Comparison of ENCODE assay signal across 19 cellular contexts in the genomic region with DNA sequence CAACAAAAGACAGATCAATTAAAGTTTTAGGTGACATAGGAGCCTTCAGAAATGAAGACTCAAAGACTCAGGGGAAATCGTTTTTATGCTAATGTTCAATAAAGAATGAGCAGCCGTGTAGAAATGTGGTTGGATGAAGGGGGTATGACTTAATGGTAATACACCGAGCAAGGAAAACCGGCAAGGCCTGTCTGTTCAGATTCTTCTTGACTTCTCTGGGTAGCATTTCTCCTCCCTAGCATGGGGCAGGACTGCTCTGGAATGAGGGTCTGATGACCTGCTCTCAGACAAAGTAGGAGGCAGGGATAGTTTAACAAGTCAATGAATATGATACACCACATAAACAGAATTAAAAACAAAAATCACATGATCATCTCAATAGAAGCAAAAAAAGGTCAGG.
A peak's percentile ranks its signal among the peaks of the same experiment; 100 is the strongest.
DNase-seq lines count a peak whose midpoint lies in the region; ATAC-seq, FAIRE-seq and TF ChIP-seq lines count a peak whose summit lies in the region.
"Had no signal": no experiment of that assay in that cellular context is flagged by ENCODE, and none has a peak within 500 bp of the region (broad histone marks: within the 10 kb centered on the region; RNA-seq: fewer than 3 reads in every experiment).

No MANE protein-coding gene starts in this region.

- H2BK15ac ChIP-seq in H1 (ENCODE audit: low read length), result no peak overlapping the region

- H3K9me3 ChIP-seq in H1 (ENCODE audit: insufficient read depth in 2 of 2, low read depth in 1 of 2, low read length in 1 of 2) (no peaks in the 10 kb centered on the region; a peak in 1 of 4 replicates), Karpas-422 (ENCODE audit: low read length) (no peaks in the 10 kb centered on the region)
- H3K9me3 ChIP-seq: HAP-1 had no signal

- WGBS in H1 (ENCODE audit: extremely low coverage in 1 of 2, insufficient coverage in 1 of 2, insufficient read length in 1 of 2, insufficient replicate concordance in 2 of 2, low coverage in 1 of 2, low lambda C conversion rate in 2 of 2, missing lambda C conversion rate in 1 of 2), 2 experiments, result 89% methylated on average over 4 of the region's 4 CpGs; no CpG with 5 or more reads in 1 of the 2 experiments

- no peak overlapping the region for H3K18ac ChIP-seq in H1 (ENCODE audit: extremely low read depth, low read length)

- no peaks in the 10 kb centered on the region for H3K23me2 ChIP-seq in H1 (ENCODE audit: low read depth, low read length)

- peaks cover 1 to 18% (median 12%) of the 10 kb centered on the region in 4 experiments; a peak in 5 of 7 replicates for H3K4me1 ChIP-seq in H1 (replicated peaks in 1 of 4; ENCODE audit: control insufficient read depth in 3 of 4, insufficient read depth in 4 of 4, low read length in 3 of 4)
- H3K4me1 ChIP-seq in Karpas-422 (ENCODE audit: low read length), result no peaks in the 10 kb centered on the region

- H3K4me3 ChIP-seq in H1 (ENCODE audit: extremely low read depth in 1 of 4, insufficient read depth in 2 of 4, low read depth in 3 of 4, low read length in 4 of 4) (no peak overlapping the region), Karpas-422 (ENCODE audit: low read length) (no peak overlapping the region)
- H3K4me3 ChIP-seq: BLaER1 treated with 17β-estradiol and CSF1 and Interleukin-3, amounts not matched to agents 10 nM and 100 nM; GM12878; HAP-1 had no signal

- H4K8ac ChIP-seq in H1 (ENCODE audit: extremely low read depth, insufficient read depth, low read length), result no peak overlapping the region

- peaks cover 25% of the 10 kb centered on the region for H3K36me3 Mint-ChIP-seq in mesothelial cell of epicardium
- peaks cover 8% of the 10 kb centered on the region for H3K36me3 Mint-ChIP-seq in type B pancreatic cell
- H3K36me3 Mint-ChIP-seq: CD8-positive, alpha-beta T cell; IgD-negative memory B cell had no signal

- H2BK12ac ChIP-seq in H1 (ENCODE audit: low read depth, low read length), result no peak overlapping the region

- H3K9me3 Mint-ChIP-seq in mesothelial cell of epicardium (peaks cover 29% of the 10 kb centered on the region), type B pancreatic cell (peaks cover 26% of the 10 kb centered on the region)

- no peak for TF ChIP-seq CTCF in H1 (IDR thresholded peaks at IDR 0.05; ENCODE audit: control extremely low read depth in 1 of 3, insufficient read depth in 1 of 3, low read depth in 1 of 3, low read length in 3 of 3)
- no peak for TF ChIP-seq CTCF in mesothelial cell of epicardium (IDR thresholded peaks at IDR 0.05; ENCODE audit: unreplicated experiment)
- TF ChIP-seq CTCF in type B pancreatic cell (conservative IDR thresholded peaks at IDR 0.05), result no peak

- no peak overlapping the region for H4K5ac ChIP-seq in H1 (ENCODE audit: insufficient read length, low read depth, low read length)

- H3K56ac ChIP-seq in H1 (replicated peaks; ENCODE audit: insufficient read length, low read depth, low read length), result no peak overlapping the region

- no peak overlapping the region for H2AK5ac ChIP-seq in H1 (ENCODE audit: low read depth, low read length)

- H3K79me2 ChIP-seq in H1 (ENCODE audit: control insufficient read depth in 1 of 2, insufficient read depth in 2 of 2, low read length in 2 of 2) (no peaks in the 10 kb centered on the region), Karpas-422 (ENCODE audit: low read length) (no peaks in the 10 kb centered on the region)

- H3K79me1 ChIP-seq in H1 (ENCODE audit: low read depth, low read length), result no peaks in the 10 kb centered on the region

- H3K23ac ChIP-seq in H1 (ENCODE audit: insufficient read length), result no peak overlapping the region

- CTCF ChIA-PET in H1 (lab: Charles Lee; ENCODE audit: partially characterized antibody), result no interaction called here

- no peak overlapping the region for H2BK120ac ChIP-seq in H1 (replicated peaks; ENCODE audit: low read depth, low read length)

- FAIRE-seq in H1 (lab: Jason Lieb, UNC), result no peak
- FAIRE-seq: GM12878, HepG2 had no signal

- no peaks in the 10 kb centered on the region for H3K27me3 Mint-ChIP-seq in mesothelial cell of epicardium (ENCODE audit: low read depth)
- peaks cover 3% of the 10 kb centered on the region for H3K27me3 Mint-ChIP-seq in type B pancreatic cell
- H3K27me3 Mint-ChIP-seq: B cell, IgD-negative memory B cell had no signal

- ATAC-seq in GM19395 (IDR thresholded peaks at IDR 0.05; ENCODE audit: unreplicated experiment), result no peak
- ATAC-seq: CD8-positive, alpha-beta T cell; GM12878; HepG2 had no signal

- no peak for TF ChIP-seq POLR2A in H1 (IDR thresholded peaks at IDR 0.05; ENCODE audit: control extremely low read depth in 1 of 2, low read depth in 2 of 2, low read length in 2 of 2)

- H3K27ac Mint-ChIP-seq in mesothelial cell of epicardium (peak overlapping the region; percentile 28), type B pancreatic cell (peak overlapping the region; percentile 89)
- H3K27ac Mint-ChIP-seq: B cell; CD8-positive, alpha-beta T cell; IgD-negative memory B cell had no signal

- no peak overlapping the region for H3K27ac ChIP-seq in H1 (ENCODE audit: low read depth, low read length)
- no peak overlapping the region for H3K27ac ChIP-seq in Karpas-422 (ENCODE audit: low read length)
- H3K27ac ChIP-seq: BLaER1 treated with 17β-estradiol and CSF1 and Interleukin-3, amounts not matched to agents 10 nM and 100 nM; HL-60 had no signal

- H3K4ac ChIP-seq in H1 (replicated peaks; ENCODE audit: insufficient read length, low read depth, low read length), result no peak overlapping the region

- no peak overlapping the region for H2BK5ac ChIP-seq in H1 (ENCODE audit: low read depth, low read length)

- H3K9me2 ChIP-seq in Karpas-422 (replicated peaks; ENCODE audit: insufficient read depth, low read length), result no peaks in the 10 kb centered on the region

- 0 out of 2 replicates have a peak overlapping the region, but pooled peaks have one; percentile 19 for H2BK20ac ChIP-seq in H1 (ENCODE audit: low read length)

- H3K4me3 Mint-ChIP-seq in mesothelial cell of epicardium (no peak overlapping the region), type B pancreatic cell (peak overlapping the region; percentile 71)
- H3K4me3 Mint-ChIP-seq: B cell; CD8-positive, alpha-beta T cell; IgD-negative memory B cell had no signal

- no peak overlapping the region for H3K9ac ChIP-seq in H1 (replicated peaks in 1 of 4; ENCODE audit: extremely low read depth in 1 of 4, low read depth in 3 of 4, low read length in 3 of 4)
- H3K9ac ChIP-seq in Karpas-422 (ENCODE audit: low read length), result no peak overlapping the region
- H3K9ac ChIP-seq: BLaER1 treated with 17β-estradiol and CSF1 and Interleukin-3, amounts not matched to agents 10 nM and 100 nM had no signal

- DNase-seq in H1 (ENCODE audit: low read depth in 1 of 2, low spot score in 2 of 2) (no peak), mesothelial cell of epicardium (ENCODE audit: low spot score in 2 of 2, unreplicated experiment in 2 of 2) (no peak), type B pancreatic cell (ENCODE audit: extremely low spot score, unreplicated experiment) (no peak), Karpas-422 (no peak), NCI-H2107 treated with DMSO at 0.1 percent for 48 hours (lab: John Stamatoyannopoulos, UW; ENCODE audit: unreplicated experiment) (no peak)
- DNase-seq: CD8-positive, alpha-beta T cell; DMS 273 treated with DMSO at 0.1 percent for 48 hours; DMS53; DND-41; EL had no signal

- TF ChIP-seq EP300 in Ishikawa (IDR thresholded peaks at IDR 0.05; ENCODE audit: borderline replicate concordance), result peak; percentile 59; the same call in 1 of the 2 replicates
- no peak for TF ChIP-seq EP300 in H1 (IDR thresholded peaks at IDR 0.05; ENCODE audit: borderline replicate concordance in 1 of 2, low read depth in 2 of 2, low read length in 2 of 2)

- H3K27me3 ChIP-seq in H1 (replicated peaks in 1 of 4; ENCODE audit: control insufficient read depth in 3 of 4, extremely low read depth in 1 of 4, insufficient read depth in 3 of 4, low read length in 3 of 4) (no peaks in the 10 kb centered on the region), Karpas-422 (ENCODE audit: low read length) (no peaks in the 10 kb centered on the region)
- H3K27me3 ChIP-seq: BLaER1 treated with 17β-estradiol and CSF1 and Interleukin-3, amounts not matched to agents 10 nM and 100 nM had no signal

- H4K20me1 ChIP-seq in H1 (replicated peaks in 1 of 2; ENCODE audit: control insufficient read depth in 1 of 2, insufficient read depth in 2 of 2, low read length in 2 of 2), result no peaks in the 10 kb centered on the region
- no peaks in the 10 kb centered on the region for H4K20me1 ChIP-seq in Karpas-422 (ENCODE audit: insufficient read depth, low read depth, low read length)
- H4K20me1 ChIP-seq: BLaER1 treated with 17β-estradiol and CSF1 and Interleukin-3, amounts not matched to agents 10 nM and 100 nM had no signal

- no peak overlapping the region for H4K91ac ChIP-seq in H1 (replicated peaks; ENCODE audit: insufficient read length, low read length)

- H3K4me1 Mint-ChIP-seq in mesothelial cell of epicardium, result peaks cover 8% of the 10 kb centered on the region
- no peaks in the 10 kb centered on the region for H3K4me1 Mint-ChIP-seq in type B pancreatic cell (ENCODE audit: unreplicated experiment)
- H3K4me1 Mint-ChIP-seq: B cell, IgD-negative memory B cell had no signal

- H3K4me2 ChIP-seq in H1 (ENCODE audit: insufficient read depth in 1 of 2, low read depth in 2 of 2, low read length in 2 of 2) (no peak overlapping the region), Karpas-422 (ENCODE audit: low read depth, low read length, poor library complexity, severe bottlenecking) (no peak overlapping the region)
- H3K4me2 ChIP-seq: BLaER1 treated with 17β-estradiol and CSF1 and Interleukin-3, amounts not matched to agents 10 nM and 100 nM had no signal

- POLR2A ChIA-PET in H1 (lab: Charles Lee; ENCODE audit: partially characterized antibody), result no interaction called here

- TF ChIP-seq RAD21 in Ishikawa (IDR thresholded peaks at IDR 0.05; ENCODE audit: low read depth) (no peak), H1 (IDR thresholded peaks at IDR 0.05 in 1 of 2, conservative IDR thresholded peaks at IDR 0.05 in 1 of 2; ENCODE audit: low read depth in 2 of 2, low read length in 2 of 2) (no peak)

- H2AFZ ChIP-seq in H1 (ENCODE audit: low read length) (no peak overlapping the region), Karpas-422 (ENCODE audit: low read length) (no peak overlapping the region)

- H3K14ac ChIP-seq in H1 (ENCODE audit: insufficient read length), result no peak overlapping the region

- no peaks in the 10 kb centered on the region for H3K36me3 ChIP-seq in H1 (ENCODE audit: control insufficient read depth in 2 of 4, insufficient read depth in 4 of 4, low read length in 3 of 4)
- H3K36me3 ChIP-seq in Karpas-422 (ENCODE audit: insufficient read depth, low read length), result no peaks in the 10 kb centered on the region
- H3K36me3 ChIP-seq: BLaER1 treated with 17β-estradiol and CSF1 and Interleukin-3, amounts not matched to agents 10 nM and 100 nM; HAP-1 had no signal

TF ChIP-seq in Ishikawa, 13 proteins besides CTCF, POLR2A, EP300 and RAD21 (continues in another document):
- TF ChIP-seq NFIC (IDR thresholded peaks at IDR 0.05) (peak; percentile 33; the same call in 1 of the 2 replicates), CREB1 (IDR thresholded peaks at IDR 0.05; ENCODE audit: low read depth) (no peak), ZBTB7A (IDR thresholded peaks at IDR 0.05; ENCODE audit: low read depth) (no peak)

TF ChIP-seq in H1, 55 proteins besides CTCF, POLR2A, EP300 and RAD21 (continues in another document):
- no peak for TF ChIP-seq SP2 (IDR thresholded peaks at IDR 0.05; ENCODE audit: low read length)
- no peak for TF ChIP-seq NANOG (IDR thresholded peaks at IDR 0.05; ENCODE audit: insufficient read depth, low read depth, low read length, poor library complexity, severe bottlenecking)
